Comparison of ENCODE assay signal across 1 cellular context in the genomic region with DNA sequence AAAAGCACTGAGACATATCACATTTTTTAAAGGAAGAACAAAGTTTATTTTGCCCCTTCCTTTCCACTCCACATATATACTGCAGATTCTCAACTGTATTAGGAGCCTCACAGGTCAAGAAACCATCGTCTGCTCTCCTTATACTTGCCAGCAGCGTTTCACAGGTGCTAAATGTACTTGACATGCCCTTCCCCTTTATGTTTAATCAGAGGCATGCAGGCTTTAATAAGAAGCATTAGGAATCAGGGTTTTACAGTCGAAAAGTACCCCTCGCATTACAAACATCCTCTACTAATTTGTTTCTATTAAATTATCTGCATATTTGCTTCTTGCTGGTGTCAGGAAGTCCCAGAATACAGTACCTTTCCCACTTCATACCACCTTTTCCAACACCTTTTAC.
TF ChIP-seq lines count a peak whose summit lies in the region.

No MANE protein-coding gene starts in this region.

TF ChIP-seq in GM12878, 131 proteins besides CTCF, POLR2A, EP300 and RAD21 (continued from another document):
- TF ChIP-seq, protein P1, sequence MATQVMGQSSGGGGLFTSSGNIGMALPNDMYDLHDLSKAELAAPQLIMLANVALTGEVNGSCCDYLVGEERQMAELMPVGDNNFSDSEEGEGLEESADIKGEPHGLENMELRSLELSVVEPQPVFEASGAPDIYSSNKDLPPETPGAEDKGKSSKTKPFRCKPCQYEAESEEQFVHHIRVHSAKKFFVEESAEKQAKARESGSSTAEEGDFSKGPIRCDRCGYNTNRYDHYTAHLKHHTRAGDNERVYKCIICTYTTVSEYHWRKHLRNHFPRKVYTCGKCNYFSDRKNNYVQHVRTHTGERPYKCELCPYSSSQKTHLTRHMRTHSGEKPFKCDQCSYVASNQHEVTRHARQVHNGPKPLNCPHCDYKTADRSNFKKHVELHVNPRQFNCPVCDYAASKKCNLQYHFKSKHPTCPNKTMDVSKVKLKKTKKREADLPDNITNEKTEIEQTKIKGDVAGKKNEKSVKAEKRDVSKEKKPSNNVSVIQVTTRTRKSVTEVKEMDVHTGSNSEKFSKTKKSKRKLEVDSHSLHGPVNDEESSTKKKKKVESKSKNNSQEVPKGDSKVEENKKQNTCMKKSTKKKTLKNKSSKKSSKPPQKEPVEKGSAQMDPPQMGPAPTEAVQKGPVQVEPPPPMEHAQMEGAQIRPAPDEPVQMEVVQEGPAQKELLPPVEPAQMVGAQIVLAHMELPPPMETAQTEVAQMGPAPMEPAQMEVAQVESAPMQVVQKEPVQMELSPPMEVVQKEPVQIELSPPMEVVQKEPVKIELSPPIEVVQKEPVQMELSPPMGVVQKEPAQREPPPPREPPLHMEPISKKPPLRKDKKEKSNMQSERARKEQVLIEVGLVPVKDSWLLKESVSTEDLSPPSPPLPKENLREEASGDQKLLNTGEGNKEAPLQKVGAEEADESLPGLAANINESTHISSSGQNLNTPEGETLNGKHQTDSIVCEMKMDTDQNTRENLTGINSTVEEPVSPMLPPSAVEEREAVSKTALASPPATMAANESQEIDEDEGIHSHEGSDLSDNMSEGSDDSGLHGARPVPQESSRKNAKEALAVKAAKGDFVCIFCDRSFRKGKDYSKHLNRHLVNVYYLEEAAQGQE (IDR thresholded peaks at IDR 0.05; ENCODE audit: low read depth, low read length), result no peak
- TF ChIP-seq, protein P2, sequence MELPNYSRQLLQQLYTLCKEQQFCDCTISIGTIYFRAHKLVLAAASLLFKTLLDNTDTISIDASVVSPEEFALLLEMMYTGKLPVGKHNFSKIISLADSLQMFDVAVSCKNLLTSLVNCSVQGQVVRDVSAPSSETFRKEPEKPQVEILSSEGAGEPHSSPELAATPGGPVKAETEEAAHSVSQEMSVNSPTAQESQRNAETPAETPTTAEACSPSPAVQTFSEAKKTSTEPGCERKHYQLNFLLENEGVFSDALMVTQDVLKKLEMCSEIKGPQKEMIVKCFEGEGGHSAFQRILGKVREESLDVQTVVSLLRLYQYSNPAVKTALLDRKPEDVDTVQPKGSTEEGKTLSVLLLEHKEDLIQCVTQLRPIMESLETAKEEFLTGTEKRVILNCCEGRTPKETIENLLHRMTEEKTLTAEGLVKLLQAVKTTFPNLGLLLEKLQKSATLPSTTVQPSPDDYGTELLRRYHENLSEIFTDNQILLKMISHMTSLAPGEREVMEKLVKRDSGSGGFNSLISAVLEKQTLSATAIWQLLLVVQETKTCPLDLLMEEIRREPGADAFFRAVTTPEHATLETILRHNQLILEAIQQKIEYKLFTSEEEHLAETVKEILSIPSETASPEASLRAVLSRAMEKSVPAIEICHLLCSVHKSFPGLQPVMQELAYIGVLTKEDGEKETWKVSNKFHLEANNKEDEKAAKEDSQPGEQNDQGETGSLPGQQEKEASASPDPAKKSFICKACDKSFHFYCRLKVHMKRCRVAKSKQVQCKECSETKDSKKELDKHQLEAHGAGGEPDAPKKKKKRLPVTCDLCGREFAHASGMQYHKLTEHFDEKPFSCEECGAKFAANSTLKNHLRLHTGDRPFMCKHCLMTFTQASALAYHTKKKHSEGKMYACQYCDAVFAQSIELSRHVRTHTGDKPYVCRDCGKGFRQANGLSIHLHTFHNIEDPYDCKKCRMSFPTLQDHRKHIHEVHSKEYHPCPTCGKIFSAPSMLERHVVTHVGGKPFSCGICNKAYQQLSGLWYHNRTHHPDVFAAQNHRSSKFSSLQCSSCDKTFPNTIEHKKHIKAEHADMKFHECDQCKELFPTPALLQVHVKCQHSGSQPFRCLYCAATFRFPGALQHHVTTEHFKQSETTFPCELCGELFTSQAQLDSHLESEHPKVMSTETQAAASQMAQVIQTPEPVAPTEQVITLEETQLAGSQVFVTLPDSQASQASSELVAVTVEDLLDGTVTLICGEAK (IDR thresholded peaks at IDR 0.05; ENCODE audit: borderline replicate concordance), result no peak
- no peak for TF ChIP-seq NFXL1 (IDR thresholded peaks at IDR 0.05; ENCODE audit: borderline replicate concordance)
- TF ChIP-seq CHD1 (IDR thresholded peaks at IDR 0.05; ENCODE audit: low read depth, low read length), result no peak
- no peak for TF ChIP-seq GATAD2B (conservative IDR thresholded peaks at IDR 0.05; ENCODE audit: low read depth)
